ENCODE assay signal across 37 cellular contexts in genomic region chr10:35167342-35167741, GRCh38.
"Had no signal": no experiment of that assay in that cellular context is flagged by ENCODE, and none has a peak within 500 bp of the region (broad histone marks: within the 10 kb centered on the region; RNA-seq: fewer than 3 reads in every experiment).

No MANE protein-coding gene starts in this region.

- H3K36me3 ChIP-seq: adrenal gland, brain microvascular endothelial cell, breast epithelium had no signal

- H3K9me3 ChIP-seq: adrenal gland, body of pancreas, breast epithelium had no signal

- H3K27ac ChIP-seq: adrenal gland, body of pancreas, brain microvascular endothelial cell, breast epithelium, VCaP had no signal

- H3K27ac Mint-ChIP-seq: activated B cell treated with CpG ODN at 0.5 μM for 24 hours; activated CD4-positive, alpha-beta memory T cell treated with anti-CD3 and anti-CD28 coated beads for 36 hours; activated CD4-positive, alpha-beta T cell treated with anti-CD3 and anti-CD28 coated beads, Interleukin-2, amount 10 ng/mL, durations not matched to agents 24 days and 14 days; activated CD8-positive, alpha-beta T cell treated with anti-CD3 and anti-CD28 coated beads for 36 hours; activated naive CD4-positive, alpha-beta T cell treated with anti-CD3 and anti-CD28 coated beads for 36 hours; activated naive CD4-positive, alpha-beta T cell treated with anti-CD3 and anti-CD28 coated beads, Interleukin-2, amount 50 U/mL, for 72 hours; activated naive CD8-positive, alpha-beta T cell treated with anti-CD3 and anti-CD28 coated beads for 36 hours; activated T-cell treated with anti-CD3 and anti-CD28 coated beads, Interleukin-2, amount 50 U/mL, for 72 hours; activated T-helper 1 cell treated with anti-CD3 and anti-CD28 coated beads, Interleukin-12 subunit alpha, Interleukin-12 subunit beta, Interleukin-2, Interleukin-4 antibody, amounts not matched to agents 30 ng/mL and 10 ng/mL and 1 ng/mL, durations not matched to agents 14 hours and 24 hours and 36 hours; activated T-helper 17 cell treated with anti-CD3 and anti-CD28 coated beads, Interleukin-2, amount 50 U/mL, for 72 hours; T-helper 1 cell treated with Interleukin-12 subunit alpha and Interleukin-12 subunit beta and Interleukin-4 antibody, amounts not matched to agents 30 μg/mL and 1 μg/mL, for 36 hours; T-helper 2 cell treated with Interferon-gamma antibody and Interleukin-4, amounts not matched to agents 5 μg/mL and 100 μg/mL, for 36 hours had no signal

- H3K4me1 ChIP-seq: body of pancreas, breast epithelium had no signal

- H3K4me3 Mint-ChIP-seq: activated B cell treated with CpG ODN at 0.5 μM for 24 hours; activated CD4-positive, alpha-beta memory T cell treated with anti-CD3 and anti-CD28 coated beads for 36 hours; activated CD4-positive, alpha-beta T cell treated with anti-CD3 and anti-CD28 coated beads, Interleukin-2, amount 10 ng/mL, durations not matched to agents 24 days and 14 days; activated CD8-positive, alpha-beta T cell treated with anti-CD3 and anti-CD28 coated beads for 36 hours; activated naive CD4-positive, alpha-beta T cell treated with anti-CD3 and anti-CD28 coated beads for 36 hours; activated naive CD8-positive, alpha-beta T cell treated with anti-CD3 and anti-CD28 coated beads for 36 hours; activated T-cell treated with anti-CD3 and anti-CD28 coated beads, Interleukin-2, amount 50 U/mL, for 4 hours; activated T-cell treated with anti-CD3 and anti-CD28 coated beads, Interleukin-2, amount 50 U/mL, for 72 hours; activated T-helper 1 cell treated with anti-CD3 and anti-CD28 coated beads, Interleukin-12 subunit alpha, Interleukin-12 subunit beta, Interleukin-2, Interleukin-4 antibody, amounts not matched to agents 30 ng/mL and 10 ng/mL and 1 ng/mL, durations not matched to agents 14 hours and 24 hours and 36 hours; activated T-helper 17 cell treated with anti-CD3 and anti-CD28 coated beads, Interleukin-2, amount 50 U/mL, for 72 hours; T-helper 1 cell treated with Interleukin-12 subunit alpha and Interleukin-12 subunit beta and Interleukin-4 antibody, amounts not matched to agents 30 μg/mL and 1 μg/mL, for 36 hours; T-helper 2 cell treated with Interferon-gamma antibody and Interleukin-4, amounts not matched to agents 5 μg/mL and 100 μg/mL, for 36 hours had no signal

- H3K27me3 Mint-ChIP-seq: activated B cell treated with CpG ODN at 0.5 μM for 24 hours; activated CD4-positive, alpha-beta memory T cell treated with anti-CD3 and anti-CD28 coated beads for 36 hours; activated CD4-positive, alpha-beta T cell treated with anti-CD3 and anti-CD28 coated beads, Interleukin-2, amount 10 ng/mL, durations not matched to agents 24 days and 14 days; activated CD8-positive, alpha-beta T cell treated with anti-CD3 and anti-CD28 coated beads for 36 hours; activated naive CD8-positive, alpha-beta T cell treated with anti-CD3 and anti-CD28 coated beads for 36 hours; activated T-helper 17 cell treated with anti-CD3 and anti-CD28 coated beads, Interleukin-2, amount 50 U/mL, for 72 hours had no signal

- H3K9me3 Mint-ChIP-seq: activated B cell treated with CpG ODN at 0.5 μM for 24 hours; activated naive CD4-positive, alpha-beta T cell treated with anti-CD3 and anti-CD28 coated beads, Interleukin-2, amount 50 U/mL, for 72 hours; activated T-cell treated with anti-CD3 and anti-CD28 coated beads, Interleukin-2, amount 50 U/mL, for 4 hours; activated T-helper 17 cell treated with anti-CD3 and anti-CD28 coated beads, Interleukin-2, amount 50 U/mL, for 72 hours; T-helper 1 cell treated with Interleukin-12 subunit alpha and Interleukin-12 subunit beta and Interleukin-4 antibody, amounts not matched to agents 30 μg/mL and 1 μg/mL, for 36 hours; T-helper 2 cell treated with Interferon-gamma antibody and Interleukin-4, amounts not matched to agents 5 μg/mL and 100 μg/mL, for 36 hours had no signal

- ATAC-seq: activated CD8-positive, alpha-beta T cell treated with anti-CD3 and anti-CD28 coated beads for 36 hours; activated naive CD4-positive, alpha-beta T cell treated with anti-CD3 and anti-CD28 coated beads, Interleukin-2, amount 50 U/mL, for 72 hours; activated T-cell treated with anti-CD3 and anti-CD28 coated beads, Interleukin-2, amount 50 U/mL, for 4 hours; activated T-cell treated with anti-CD3 and anti-CD28 coated beads, Interleukin-2, amount 50 U/mL, for 72 hours; activated T-helper 17 cell treated with anti-CD3 and anti-CD28 coated beads, Interleukin-2, amount 50 U/mL, for 72 hours; body of pancreas had no signal

- FAIRE-seq: astrocyte, TTC549 had no signal

- H3K4me1 Mint-ChIP-seq: activated T-helper 17 cell treated with anti-CD3 and anti-CD28 coated beads, Interleukin-2, amount 50 U/mL, for 72 hours had no signal

- H3K4me3 ChIP-seq: adrenal gland, body of pancreas, breast epithelium had no signal

- H3K27me3 ChIP-seq: adrenal gland, body of pancreas, brain microvascular endothelial cell, breast epithelium had no signal

- DNase-seq: activated B cell treated with CpG ODN at 0.5 μM for 24 hours; activated CD4-positive, alpha-beta memory T cell treated with anti-CD3 and anti-CD28 coated beads for 36 hours; activated CD4-positive, alpha-beta T cell treated with anti-CD3 and anti-CD28 coated beads for 4 hours; activated CD4-positive, alpha-beta T cell treated with anti-CD3 and anti-CD28 coated beads, Interleukin-2, amount 10 ng/mL, durations not matched to agents 24 days and 14 days; activated CD4-positive, alpha-beta T cell treated with anti-CD3 and anti-CD28 coated beads, Interleukin-2, amount 50 U/mL, for 1 hour; activated CD4-positive, alpha-beta T cell treated with anti-CD3 and anti-CD28 coated beads, Interleukin-2, amount 50 U/mL, for 4 hours; activated CD4-positive, CD25-positive, alpha-beta regulatory T cell treated with anti-CD3 and anti-CD28 coated beads, Interleukin-2, amount 50 U/mL, for 72 hours; activated CD8-positive, alpha-beta memory T cell treated with anti-CD3 and anti-CD28 coated beads, Interleukin-2, amount 50 U/mL, for 4 hours; activated CD8-positive, alpha-beta T cell treated with anti-CD3 and anti-CD28 coated beads for 36 hours; activated effector memory CD4-positive, alpha-beta T cell treated with anti-CD3 and anti-CD28 coated beads, Interleukin-2, amount 50 U/mL, for 16 hours; activated gamma-delta T cell treated with Interleukin-2 at 50 U/mL for 16 hours; activated naive CD4-positive, alpha-beta T cell; activated naive CD4-positive, alpha-beta T cell treated with anti-CD3 and anti-CD28 coated beads for 36 hours; activated naive CD4-positive, alpha-beta T cell treated with anti-CD3 and anti-CD28 coated beads, Interleukin-2, amount 50 U/mL, for 16 hours; activated naive CD8-positive, alpha-beta T cell treated with anti-CD3 and anti-CD28 coated beads for 36 hours; activated T-cell treated with anti-CD3 and anti-CD28 coated beads for 4 hours; activated T-cell treated with anti-CD3 and anti-CD28 coated beads, Interleukin-2, amount 50 U/mL, for 1 hour; activated T-cell treated with anti-CD3 and anti-CD28 coated beads, Interleukin-2, amount 50 U/mL, for 4 hours; activated T-cell treated with anti-CD3 and anti-CD28 coated beads, Interleukin-2, amount 50 U/mL, for 72 hours; adrenal gland; amniotic stem cell; aorta; body of pancreas; brain microvascular endothelial cell; central memory CD4-positive, alpha-beta T cell; T-helper 1 cell; T-helper 2 cell; T-helper 9 cell had no signal
